7 cellular contexts compared by ENCODE assay signal in genomic region chr4:56908206-56909082, GRCh38. TPM values are rescaled to one million over a fixed set of nuclear protein-coding genes. Genes with fewer than 3 reads are reported as not detected.
A peak's percentile ranks its signal among the peaks of the same experiment; 100 is the strongest.
DNase-seq lines count a peak whose midpoint lies in the region; ATAC-seq lines count a peak whose summit lies in the region.

No MANE protein-coding gene starts in this region.

- H3K4me3 ChIP-seq in esophagus (ENCODE audit: low read depth in 1 of 2, low read length in 2 of 2) = peak overlapping the region; percentile 70 to 83

- H3K9me3 ChIP-seq in esophagus (ENCODE audit: control insufficient read depth in 2 of 2, insufficient read depth in 1 of 2, low read depth in 1 of 2, low read length in 1 of 2) = no peaks in the 10 kb centered on the region

- peak; percentile 69 for ATAC-seq in GM18867 (IDR thresholded peaks at IDR 0.05; ENCODE audit: unreplicated experiment)
- peak; percentile 67 for ATAC-seq in HG02885 (IDR thresholded peaks at IDR 0.05; ENCODE audit: poor library complexity, unreplicated experiment)
- ATAC-seq in stimulated activated effector memory CD8-positive, alpha-beta T cell treated with anti-CD3 and anti-CD28 coated beads, Interleukin-12 subunit alpha, Interleukin-12 subunit beta, amount 100 ng/mL, for 72 hours = peak; percentile 75

- H3K27me3 ChIP-seq in esophagus (ENCODE audit: control insufficient read depth in 1 of 2, insufficient read depth in 2 of 2, low read length in 2 of 2) = no peaks in the 10 kb centered on the region

- peak overlapping the region; percentile 91 to 98 for H3K27ac ChIP-seq in esophagus (ENCODE audit: low read depth in 2 of 2, low read length in 1 of 2)

- peaks cover 38% of the 10 kb centered on the region for H3K4me1 Mint-ChIP-seq in stimulated activated effector memory CD8-positive, alpha-beta T cell treated with anti-CD3 and anti-CD28 coated beads, Interleukin-12 subunit alpha, Interleukin-12 subunit beta, amount 100 ng/mL, for 72 hours

- H3K4me1 ChIP-seq in esophagus (ENCODE audit: control insufficient read depth in 2 of 2, insufficient read depth in 2 of 2, low read length in 1 of 2) = peaks cover 0 to 8% of the 10 kb centered on the region in 2 donors

- 0 to 1% methylated on average over 76 to 110 of the region's 110 CpGs for WGBS in esophagus, 2 donors

- H3K36me3 Mint-ChIP-seq in stimulated activated effector memory CD8-positive, alpha-beta T cell treated with anti-CD3 and anti-CD28 coated beads, Interleukin-12 subunit alpha, Interleukin-12 subunit beta, amount 100 ng/mL, for 72 hours = peaks cover 46% of the 10 kb centered on the region

- peak overlapping the region; percentile 95 for H3K27ac Mint-ChIP-seq in stimulated activated effector memory CD8-positive, alpha-beta T cell treated with anti-CD3 and anti-CD28 coated beads, Interleukin-12 subunit alpha, Interleukin-12 subunit beta, amount 100 ng/mL, for 72 hours

- no peaks in the 10 kb centered on the region for H3K9me3 Mint-ChIP-seq in stimulated activated effector memory CD8-positive, alpha-beta T cell treated with anti-CD3 and anti-CD28 coated beads, Interleukin-12 subunit alpha, Interleukin-12 subunit beta, amount 100 ng/mL, for 72 hours

- no peaks in the 10 kb centered on the region for H3K36me3 ChIP-seq in esophagus (ENCODE audit: control insufficient read depth in 2 of 2, insufficient read depth in 2 of 2, low read length in 1 of 2)

- DNase-seq in NOMO-1 treated with dmso at 0.1 percent for 144 hours (lab: John Stamatoyannopoulos, UW; ENCODE audit: unreplicated experiment) (peak; percentile 59), myocyte (ENCODE audit: low read depth) (peak; percentile 76)
- DNase-seq in activated T-cell treated with anti-CD3 and anti-CD28 coated beads, Interleukin-2, amount 50 U/mL, for 1 hour = peak; percentile 80
- peak; percentile 65 to 89 for DNase-seq in stimulated activated effector memory CD8-positive, alpha-beta T cell treated with anti-CD3 and anti-CD28 coated beads, Interleukin-12 subunit alpha, Interleukin-12 subunit beta, amount 100 ng/mL, for 72 hours (ENCODE audit: low spot score in 2 of 2)

- H3K4me3 Mint-ChIP-seq in stimulated activated effector memory CD8-positive, alpha-beta T cell treated with anti-CD3 and anti-CD28 coated beads, Interleukin-12 subunit alpha, Interleukin-12 subunit beta, amount 100 ng/mL, for 72 hours = peak overlapping the region; percentile 88

RNA-seq across cellular contexts. Expression of gene REST, which starts 0.7 kb away (rescaled TPM):
- polyA plus RNA-seq in esophagus = 1 to 10 TPM; 4.2 to 4.9 TPM
- 42.8 and 47.9 TPM in 2 replicates for total RNA-seq in myocyte
- 8.9 TPM for polyA plus RNA-seq in myocyte (2012)

Comparison
In these comparisons a context has a peak if more than half of its experiments do, and no peak if none do; other contexts are left out.
1. Peak in every context shown above with its lines: DNase-seq, ATAC-seq, H3K4me3 ChIP-seq and H3K27ac ChIP-seq.